Comparison of ENCODE assay signal across 13 cellular contexts in genomic region chr16:70455910-70456309, GRCh38. TPM values are rescaled to one million over a fixed set of nuclear protein-coding genes. Genes with fewer than 3 reads are reported as not detected.
A peak's percentile ranks its signal among the peaks of the same experiment; 100 is the strongest.
DNase-seq lines count a peak whose midpoint lies in the region; ATAC-seq and TF ChIP-seq lines count a peak whose summit lies in the region.
"Had no signal": no experiment of that assay in that cellular context is flagged by ENCODE, and none has a peak within 500 bp of the region (broad histone marks: within the 10 kb centered on the region; RNA-seq: fewer than 3 reads in every experiment).

No MANE protein-coding gene starts in this region.

- H3K4me3 Mint-ChIP-seq in CD8-positive, alpha-beta memory T cell, result peak overlapping the region in 6 of 7 donors; percentile 85 to 96 (median 92)
- H3K4me3 Mint-ChIP-seq in WTC11, result peak overlapping the region; percentile 92

- H3K79me2 ChIP-seq in SK-N-SH (ENCODE audit: insufficient read depth), result peaks cover 5% of the 10 kb centered on the region; the same call in 1 of the 2 replicates

- WGBS in SK-N-SH (ENCODE audit: low lambda C conversion rate), result 94% methylated on average over 7 of the region's 7 CpGs

- no peaks in the 10 kb centered on the region for H3K9me2 ChIP-seq in SK-N-SH

- H3K36me3 Mint-ChIP-seq in CD8-positive, alpha-beta memory T cell, result peaks cover 0 to 4% (median 0%) of the 10 kb centered on the region in 3 donors
- no peaks in the 10 kb centered on the region for H3K36me3 Mint-ChIP-seq in WTC11

- H3K27me3 ChIP-seq in SK-N-SH (ENCODE audit: insufficient read depth) (no peaks in the 10 kb centered on the region), upper lobe of right lung (no peaks in the 10 kb centered on the region)
- H3K27me3 ChIP-seq in CD8-positive, alpha-beta memory T cell (ENCODE audit: insufficient read depth, low read length, poor library complexity, severe bottlenecking), result no peaks in the 10 kb centered on the region

- H3K27ac Mint-ChIP-seq in CD8-positive, alpha-beta memory T cell, result peak overlapping the region in 2 of 8 donors; percentile 92 to 94
- H3K27ac Mint-ChIP-seq in WTC11, result peak overlapping the region; percentile 62

- POLR2A ChIA-PET in SK-N-SH (lab: Yijun Ruan, JAX), result interaction anchor here (1.1 to 2.0 kb wide), 2 partner anchors 75 to 77 kb away, joined by 5 read pairs; no protein-coding TSS in a partner anchor
- POLR2A ChIA-PET in CD8-positive, alpha-beta memory T cell (lab: Charles Lee), result interaction anchor here (1.4 kb wide), 1 partner anchor 18 kb away, joined by 4 read pairs; no protein-coding TSS in a partner anchor
- POLR2A ChIA-PET in WTC11 (lab: Charles Lee), result interaction anchor here (0.6 to 0.9 kb wide), 2 partner anchors 22 to 79 kb away, joined by 3 to 9 read pairs; no protein-coding TSS in a partner anchor

- peak overlapping the region; percentile 95; the same call in 1 of the 2 replicates for H3K4me2 ChIP-seq in SK-N-SH

- peaks cover 15 to 32% (median 25%) of the 10 kb centered on the region in 3 donors for H3K4me1 Mint-ChIP-seq in CD8-positive, alpha-beta memory T cell
- peaks cover 7% of the 10 kb centered on the region for H3K4me1 Mint-ChIP-seq in WTC11

- no peaks in the 10 kb centered on the region for H4K20me1 ChIP-seq in SK-N-SH (ENCODE audit: insufficient read depth)

- H3F3A ChIP-seq in SK-N-SH (replicated peaks; ENCODE audit: insufficient read depth), result no peaks in the 10 kb centered on the region

- ATAC-seq in SK-N-SH treated with all-trans-retinoic acid at 6 μM for 48 hours, result no peak
- no peak for ATAC-seq in WTC11
- no peak for ATAC-seq in GM18498 (IDR thresholded peaks at IDR 0.05; ENCODE audit: unreplicated experiment)
- ATAC-seq in HG02623 (IDR thresholded peaks at IDR 0.05; ENCODE audit: unreplicated experiment), result no peak
- no peak for ATAC-seq in upper lobe of right lung

- H3K9me3 Mint-ChIP-seq in CD8-positive, alpha-beta memory T cell, result no peaks in the 10 kb centered on the region
- H3K9me3 Mint-ChIP-seq in WTC11, result no peaks in the 10 kb centered on the region

- no peak for TF ChIP-seq RAD21 in SK-N-SH (IDR thresholded peaks at IDR 0.05; ENCODE audit: low read length)

- no peak overlapping the region for H3K9ac ChIP-seq in SK-N-SH

- H2AFZ ChIP-seq in SK-N-SH (ENCODE audit: low read depth), result no peak overlapping the region

- no peak overlapping the region for H3K4me3 ChIP-seq in SK-N-SH (ENCODE audit: low read depth in 2 of 2, low read length in 1 of 2)
- H3K4me3 ChIP-seq in CD8-positive, alpha-beta memory T cell (ENCODE audit: low read length), result no peak overlapping the region
- H3K4me3 ChIP-seq in upper lobe of right lung, result no peak overlapping the region

- DNase-seq in SK-N-SH, result no peak
- DNase-seq in CD8-positive, alpha-beta memory T cell, result no peak
- no peak for DNase-seq in WTC11 (ENCODE audit: low spot score)
- DNase-seq in iPS-NIHi7 (ENCODE audit: extremely low spot score), result peak; percentile 1
- DNase-seq in upper lobe of right lung, result no peak
- DNase-seq: 8988T, KBM-7, kidney, NCI-H2171 treated with DMSO at 0.1 percent for 48 hours, SIG-M5 had no signal

- CTCF ChIA-PET in SK-N-SH (lab: Yijun Ruan, JAX), result interaction anchor here (0.7 to 2.2 kb wide), 6 partner anchors 11 to 76 kb away, joined by 3 to 8 read pairs (median 4); no protein-coding TSS in a partner anchor
- CTCF ChIA-PET in CD8-positive, alpha-beta memory T cell (lab: Charles Lee), result no interaction called here
- CTCF ChIA-PET in WTC11 (lab: Charles Lee), result interaction anchor here (0.7 to 3.9 kb wide), 6 partner anchors 13 to 76 kb away, joined by 3 to 24 read pairs (median 4); partner anchors contain the start of gene ST3GAL2

- H3K9me3 ChIP-seq in SK-N-SH (no peaks in the 10 kb centered on the region), upper lobe of right lung (no peaks in the 10 kb centered on the region)
- H3K9me3 ChIP-seq in CD8-positive, alpha-beta memory T cell (ENCODE audit: low read length), result no peaks in the 10 kb centered on the region

- no peaks in the 10 kb centered on the region for H3K27me3 Mint-ChIP-seq in CD8-positive, alpha-beta memory T cell
- no peaks in the 10 kb centered on the region for H3K27me3 Mint-ChIP-seq in WTC11 (ENCODE audit: low read depth)

- TF ChIP-seq CTCF in SK-N-SH (IDR thresholded peaks at IDR 0.05) (0 out of 2 replicates have a peak, but pooled peaks have one; percentile 13), WTC11 (IDR thresholded peaks at IDR 0.05) (no peak), upper lobe of right lung (IDR thresholded peaks at IDR 0.05) (no peak)

- H3K36me3 ChIP-seq in SK-N-SH (replicated peaks in 1 of 2; ENCODE audit: control insufficient read depth in 1 of 2, insufficient read depth in 2 of 2, low read length in 1 of 2), result no peaks in the 10 kb centered on the region
- H3K36me3 ChIP-seq in CD8-positive, alpha-beta memory T cell (ENCODE audit: insufficient read depth, low read length), result no peaks in the 10 kb centered on the region
- H3K36me3 ChIP-seq in upper lobe of right lung, result no peaks in the 10 kb centered on the region

- H3K4me1 ChIP-seq in SK-N-SH (ENCODE audit: control insufficient read depth in 1 of 2, insufficient read depth in 2 of 2, low read depth in 1 of 2, low read length in 1 of 2) (peaks cover 0 to 7% of the 10 kb centered on the region in 2 experiments; a peak in 1 of 4 replicates), upper lobe of right lung (peaks cover 7% of the 10 kb centered on the region)
- peaks cover 12% of the 10 kb centered on the region for H3K4me1 ChIP-seq in CD8-positive, alpha-beta memory T cell (ENCODE audit: insufficient read depth, low read length)

- intact Hi-C loops in upper lobe of right lung (cut with DNase I), result no loop called here

- TF ChIP-seq EP300 in SK-N-SH (IDR thresholded peaks at IDR 0.05; ENCODE audit: borderline replicate concordance in 1 of 2, low read depth in 1 of 2, low read length in 1 of 2), result no peak

- no peak overlapping the region for H3K27ac ChIP-seq in SK-N-SH (ENCODE audit: low read depth in 2 of 2, low read length in 1 of 2)
- no peak overlapping the region for H3K27ac ChIP-seq in CD8-positive, alpha-beta memory T cell (ENCODE audit: low read depth, low read length)
- no peak overlapping the region for H3K27ac ChIP-seq in upper lobe of right lung

TF ChIP-seq in SK-N-SH, 30 proteins besides CTCF, POLR2A, EP300 and RAD21 (continues in another document):
- TF ChIP-seq CHD2 (IDR thresholded peaks at IDR 0.05; ENCODE audit: low read length, partially characterized antibody) (no peak), GABPA (IDR thresholded peaks at IDR 0.05; ENCODE audit: low read depth) (no peak), YY1 (IDR thresholded peaks at IDR 0.05; ENCODE audit: low read depth) (no peak), ELF1 (IDR thresholded peaks at IDR 0.05) (no peak), MAX (IDR thresholded peaks at IDR 0.05; ENCODE audit: low read depth) (no peak)

TF ChIP-seq in SK-N-SH treated with all-trans-retinoic acid at 6 μM for 48 hours, 23 proteins besides CTCF, POLR2A, EP300 and RAD21 (continues in another document):
- TF ChIP-seq CSDC2 (CRISPR knock-in tag; IDR thresholded peaks at IDR 0.05) (no peak), ZNF8 (CRISPR knock-in tag; IDR thresholded peaks at IDR 0.05) (no peak), RARB (CRISPR knock-in tag; IDR thresholded peaks at IDR 0.05) (no peak), TOX (CRISPR knock-in tag; IDR thresholded peaks at IDR 0.05; ENCODE audit: borderline replicate concordance) (no peak), ISL1 (CRISPR knock-in tag; IDR thresholded peaks at IDR 0.05) (no peak), SNAI2 (CRISPR knock-in tag; IDR thresholded peaks at IDR 0.05) (no peak), ZNF70 (CRISPR knock-in tag; IDR thresholded peaks at IDR 0.05) (no peak)

TF ChIP-seq in WTC11, 78 proteins besides CTCF, POLR2A, EP300 and RAD21 (continues in another document):
- TF ChIP-seq MLX (CRISPR knock-in tag; IDR thresholded peaks at IDR 0.05) (no peak), ZNF263 (CRISPR knock-in tag; IDR thresholded peaks at IDR 0.05; ENCODE audit: low read depth) (no peak), ZBTB43 (CRISPR knock-in tag; IDR thresholded peaks at IDR 0.05) (no peak), MYBL2 (CRISPR knock-in tag; IDR thresholded peaks at IDR 0.05) (no peak), HMGA2 (CRISPR knock-in tag; IDR thresholded peaks at IDR 0.05) (no peak), TCF7 (CRISPR knock-in tag; IDR thresholded peaks at IDR 0.05; ENCODE audit: low read depth) (no peak), NR2C2 (CRISPR knock-in tag; IDR thresholded peaks at IDR 0.05) (no peak), NFYB (CRISPR knock-in tag; conservative IDR thresholded peaks at IDR 0.05; ENCODE audit: low read depth) (no peak), PRRX2 (CRISPR knock-in tag; IDR thresholded peaks at IDR 0.05) (no peak)

RNA-seq across cellular contexts. Expression of gene FCSK, which starts 1.5 kb away (rescaled TPM):
- 9.7 and 10.4 TPM in 2 replicates for polyA plus RNA-seq in SK-N-SH (2012; rRNA removed)
- polyA plus RNA-seq in SK-N-SH (2012; cell fraction: cytosol; rRNA removed), result 2.3 and 3.3 TPM in 2 replicates
- polyA plus RNA-seq in SK-N-SH (2012; cell fraction: nucleus; rRNA removed), result 47.7 and 71.8 TPM in 2 replicates
- total RNA-seq in CD8-positive, alpha-beta memory T cell, result 10 to 100 TPM; 15.1 to 16.9 TPM
- polyA plus RNA-seq in CD8-positive, alpha-beta memory T cell, result 7.8 TPM
- total RNA-seq in WTC11 (2021) (7.0 to 10.6 TPM (median 8.6 TPM) in 3 replicates), upper lobe of right lung (26.0 TPM)

RNA-seq across cellular contexts. Expression of gene ST3GAL2, which starts 17.0 kb away (rescaled TPM):
- 11.4 and 19.9 TPM in 2 replicates for polyA plus RNA-seq in SK-N-SH (2012; rRNA removed)
- 6.6 and 13.1 TPM in 2 replicates for polyA plus RNA-seq in SK-N-SH (2012; cell fraction: cytosol; rRNA removed)
- 13.6 and 16.1 TPM in 2 replicates for polyA plus RNA-seq in SK-N-SH (2012; cell fraction: nucleus; rRNA removed)
- 10 to 100 TPM; 24.2 to 24.8 TPM for total RNA-seq in CD8-positive, alpha-beta memory T cell
- 20.1 TPM for polyA plus RNA-seq in CD8-positive, alpha-beta memory T cell
- total RNA-seq in WTC11 (2021), result 46.0 to 49.4 TPM (median 46.2 TPM) in 3 replicates
- 30.9 TPM for total RNA-seq in upper lobe of right lung

Comparison
In these comparisons a context has a peak if more than half of its experiments do, and no peak if none do; other contexts are left out.
1. Of the 6 proteins assayed by ChIP-seq in both WTC11 and SK-N-SH: peak only in WTC11: none; only in SK-N-SH: CTCF; in both: none; in neither: 5.